ENCODE assay signal across 8 cellular contexts in genomic region chr6:41712651-41713103, GRCh38. TPM values are rescaled to one million over a fixed set of nuclear protein-coding genes. Genes with fewer than 3 reads are reported as not detected.
DNase-seq lines count a peak whose midpoint lies in the region; ATAC-seq and TF ChIP-seq lines count a peak whose summit lies in the region.

No MANE protein-coding gene starts in this region.

- H3K18ac ChIP-seq in neuronal stem cell (ENCODE audit: low read length) = peak overlapping the region; percentile 21

- H3K4me1 ChIP-seq in esophagus squamous epithelium (peaks cover 34 to 86% (median 58%) of the 10 kb centered on the region in 3 donors), neuronal stem cell (ENCODE audit: control insufficient read depth in 2 of 2, insufficient read depth in 1 of 2, low read depth in 1 of 2, low read length in 2 of 2) (peaks cover 0 to 1% of the 10 kb centered on the region in 2 donors)

- H3K27ac ChIP-seq in esophagus squamous epithelium (peak overlapping the region; percentile 68 to 84 (median 82)), neuronal stem cell (replicated peaks; ENCODE audit: low read length) (no peak overlapping the region)

- peak overlapping the region; percentile 80 for H2AK5ac ChIP-seq in neuronal stem cell (ENCODE audit: low read depth, low read length)

- no peak overlapping the region for H2BK5ac ChIP-seq in neuronal stem cell (ENCODE audit: low read length)

- no peak overlapping the region for H3K4ac ChIP-seq in neuronal stem cell (ENCODE audit: low read length)

- H3K27me3 ChIP-seq in esophagus squamous epithelium = no peaks in the 10 kb centered on the region
- H3K27me3 ChIP-seq in neuronal stem cell (ENCODE audit: control insufficient read depth in 3 of 3, insufficient read depth in 3 of 3, low read depth in 1 of 3, low read length in 3 of 3) = peaks cover 0 to 47% (median 2%) of the 10 kb centered on the region in 3 experiments

- no peak overlapping the region for H2BK12ac ChIP-seq in neuronal stem cell (ENCODE audit: low read length)

- H3K36me3 ChIP-seq in esophagus squamous epithelium (no peaks in the 10 kb centered on the region), neuronal stem cell (replicated peaks in 1 of 2; ENCODE audit: control insufficient read depth in 2 of 2, insufficient read depth in 2 of 2, low read length in 2 of 2) (no peaks in the 10 kb centered on the region)

- H3K9ac ChIP-seq in neuronal stem cell (ENCODE audit: low read depth, low read length, poor library complexity) = peak overlapping the region; percentile 24

- no peak overlapping the region for H3K4me2 ChIP-seq in neuronal stem cell (ENCODE audit: insufficient read depth, low read length, poor library complexity, severe bottlenecking)

- H2AFZ ChIP-seq in neuronal stem cell (ENCODE audit: low read length) = no peak overlapping the region

- no peak overlapping the region for H2BK120ac ChIP-seq in neuronal stem cell (ENCODE audit: low read depth, low read length)

- ATAC-seq in GM19351 (IDR thresholded peaks at IDR 0.05; ENCODE audit: unreplicated experiment) (no peak), GM18867 (IDR thresholded peaks at IDR 0.05; ENCODE audit: unreplicated experiment) (no peak), GM19023 (IDR thresholded peaks at IDR 0.05; ENCODE audit: unreplicated experiment) (no peak)

- intact Hi-C loops in esophagus squamous epithelium (cut with DNase I) = no loop called here

- no peak for TF ChIP-seq POLR2A in esophagus squamous epithelium (IDR thresholded peaks at IDR 0.05)

- peak overlapping the region; percentile 41 for H2BK15ac ChIP-seq in neuronal stem cell (ENCODE audit: low read length)

- 29 to 50% methylated on average over 3 to 4 of the region's 10 CpGs for WGBS in esophagus squamous epithelium, 2 donors
- WGBS in neuronal stem cell (ENCODE audit: extremely low coverage in 2 of 2, insufficient read length in 2 of 2, insufficient replicate concordance in 1 of 2), 2 donors = no CpG with 5 or more reads among the region's 10 CpGs

- no peaks in the 10 kb centered on the region for H3K79me1 ChIP-seq in neuronal stem cell (ENCODE audit: low read depth, low read length)

- no peak overlapping the region for H4K8ac ChIP-seq in neuronal stem cell (ENCODE audit: low read depth, low read length)

- H3K9me3 ChIP-seq in esophagus squamous epithelium = no peaks in the 10 kb centered on the region
- peaks cover 0 to 1% of the 10 kb centered on the region in 2 donors for H3K9me3 ChIP-seq in neuronal stem cell (replicated peaks in 1 of 2; ENCODE audit: control insufficient read depth in 2 of 2, insufficient read depth in 1 of 2, low read depth in 1 of 2, low read length in 2 of 2)

- no peak overlapping the region for H3K14ac ChIP-seq in neuronal stem cell (ENCODE audit: low read length)

- no peak overlapping the region for H3K23ac ChIP-seq in neuronal stem cell (ENCODE audit: low read depth, low read length, poor library complexity)

- H4K91ac ChIP-seq in neuronal stem cell (ENCODE audit: low read depth, low read length, poor library complexity) = peak overlapping the region; percentile 27

- DNase-seq in A172 (ENCODE audit: low spot score) (peak; percentile 62), NOMO-1 (lab: John Stamatoyannopoulos, UW; ENCODE audit: unreplicated experiment in 2 of 2) (peak; percentile 47 to 55), esophagus squamous epithelium (lab: John Stamatoyannopoulos, UW) (no peak), neuronal stem cell (ENCODE audit: low spot score) (no peak), activated gamma-delta T cell (lab: John Stamatoyannopoulos, UW) (no peak)

- H3K4me3 ChIP-seq in esophagus squamous epithelium = peak overlapping the region in 1 of 4 donors; percentile 24
- H3K4me3 ChIP-seq in neuronal stem cell (ENCODE audit: low read length in 2 of 2) = no peak overlapping the region

- no peak for TF ChIP-seq CTCF in esophagus squamous epithelium (IDR thresholded peaks at IDR 0.05)

RNA-seq across cellular contexts. Expression of gene TFEB, which starts 22.7 kb away (rescaled TPM):
- 6.0 and 9.6 TPM in 2 replicates for total RNA-seq in A172 (2014; rRNA removed; shearing (Covaris generic))
- 10 to 100 TPM in 3 of 4 donors, 1 to 10 TPM in 1; 7.0 to 17.5 (median 13.4) TPM for total RNA-seq in esophagus squamous epithelium
- polyA plus RNA-seq in neuronal stem cell (2013, experiment 1 of 2) = 1.1 TPM
- polyA plus RNA-seq in neuronal stem cell (2013, experiment 2 of 2) = 1.1 TPM

RNA-seq across cellular contexts. Expression of gene PGC, which starts 34.5 kb away (rescaled TPM):
- not detected in 2 replicates for total RNA-seq in A172 (2014; rRNA removed; shearing (Covaris generic))
- under 1 TPM in 1 of 4 donors, not detected in 3; 0.95 TPM for total RNA-seq in esophagus squamous epithelium
- polyA plus RNA-seq in neuronal stem cell (2013, experiment 1 of 2) = 0.03 TPM
- 0.07 TPM for polyA plus RNA-seq in neuronal stem cell (2013, experiment 2 of 2)

Comparison
In these comparisons a context has a peak if more than half of its experiments do, and no peak if none do; other contexts are left out.
1. DNase-seq: peak in A172 (single experiment) and NOMO-1 (2 of 2); none in esophagus squamous epithelium (single experiment), neuronal stem cell (single experiment) and activated gamma-delta T cell (single experiment).